ENCODE assay signal across 1 cellular context in the genomic region with DNA sequence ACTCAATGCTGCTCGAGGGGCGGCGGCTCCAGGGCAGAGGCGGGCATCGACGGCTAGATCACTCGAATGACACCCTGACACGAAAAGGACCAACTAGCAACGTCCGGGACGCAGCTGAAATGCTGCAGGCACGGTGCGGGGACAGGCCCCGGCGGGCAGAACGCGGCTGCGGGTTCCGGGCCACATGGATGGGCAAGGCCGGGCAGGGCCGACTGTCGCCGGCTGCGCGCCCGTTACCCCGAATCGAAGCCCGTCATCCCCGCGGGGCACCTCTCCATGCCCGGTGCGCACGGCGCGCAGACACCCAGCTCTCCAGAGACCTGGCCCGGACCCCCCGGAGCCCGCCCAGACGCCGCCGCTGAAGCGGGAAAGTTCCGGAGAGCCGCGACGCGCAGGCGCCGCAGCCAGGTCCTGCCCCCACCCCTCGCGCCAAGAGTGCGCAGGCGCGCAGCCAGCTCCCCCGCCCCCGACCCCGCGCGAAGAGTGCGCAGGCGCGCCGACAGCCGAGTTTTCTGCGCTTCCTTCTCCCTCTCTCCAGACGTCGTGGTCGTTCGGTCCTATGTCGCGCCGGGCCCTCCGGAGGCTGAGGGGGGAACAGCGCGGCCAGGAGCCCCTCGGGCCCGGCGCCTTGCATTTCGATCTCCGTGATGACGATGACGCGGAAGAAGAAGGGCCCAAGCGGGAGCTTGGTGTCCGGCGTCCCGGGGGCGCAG.
A peak's percentile ranks its signal among the peaks of the same experiment; 100 is the strongest.
TF ChIP-seq lines count a peak whose summit lies in the region.

A gene with protein sequence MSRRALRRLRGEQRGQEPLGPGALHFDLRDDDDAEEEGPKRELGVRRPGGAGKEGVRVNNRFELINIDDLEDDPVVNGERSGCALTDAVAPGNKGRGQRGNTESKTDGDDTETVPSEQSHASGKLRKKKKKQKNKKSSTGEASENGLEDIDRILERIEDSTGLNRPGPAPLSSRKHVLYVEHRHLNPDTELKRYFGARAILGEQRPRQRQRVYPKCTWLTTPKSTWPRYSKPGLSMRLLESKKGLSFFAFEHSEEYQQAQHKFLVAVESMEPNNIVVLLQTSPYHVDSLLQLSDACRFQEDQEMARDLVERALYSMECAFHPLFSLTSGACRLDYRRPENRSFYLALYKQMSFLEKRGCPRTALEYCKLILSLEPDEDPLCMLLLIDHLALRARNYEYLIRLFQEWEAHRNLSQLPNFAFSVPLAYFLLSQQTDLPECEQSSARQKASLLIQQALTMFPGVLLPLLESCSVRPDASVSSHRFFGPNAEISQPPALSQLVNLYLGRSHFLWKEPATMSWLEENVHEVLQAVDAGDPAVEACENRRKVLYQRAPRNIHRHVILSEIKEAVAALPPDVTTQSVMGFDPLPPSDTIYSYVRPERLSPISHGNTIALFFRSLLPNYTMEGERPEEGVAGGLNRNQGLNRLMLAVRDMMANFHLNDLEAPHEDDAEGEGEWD (plus strand): TSS at position 484 of the 713 bp plus-strand sequence. CDS start 76 bp downstream, at position 560.

TF ChIP-seq in HepG2, 621 proteins besides CTCF, POLR2A, EP300 and RAD21 (continued from another document and continues in another):
- TF ChIP-seq SOX5 (CRISPR knock-in tag; IDR thresholded peaks at IDR 0.05; ENCODE audit: borderline replicate concordance) (no peak), HNRNPLL (IDR thresholded peaks at IDR 0.05; ENCODE audit: low read depth, low read length, poor library complexity, severe bottlenecking) (peak; percentile 72), NFIB (CRISPR knock-in tag; IDR thresholded peaks at IDR 0.05; ENCODE audit: borderline replicate concordance) (no peak), EZH2 (conservative IDR thresholded peaks at IDR 0.05; ENCODE audit: low read depth, low read length) (no peak), MEIS2 (CRISPR knock-in tag; IDR thresholded peaks at IDR 0.05) (no peak; the same call in 1 of the 2 replicates), ZSCAN21 (CRISPR knock-in tag; IDR thresholded peaks at IDR 0.05; ENCODE audit: borderline replicate concordance) (peak; percentile 97), RBFOX2 (IDR thresholded peaks at IDR 0.05; ENCODE audit: low read depth, low read length) (peak; percentile 96), ZSCAN31 (CRISPR knock-in tag; IDR thresholded peaks at IDR 0.05; ENCODE audit: low read depth) (peak; percentile 90), RARA (CRISPR knock-in tag; IDR thresholded peaks at IDR 0.05) (peak; percentile 48), CEBPB (IDR thresholded peaks at IDR 0.05; ENCODE audit: borderline replicate concordance, low read depth, low read length) (no peak), CREM (IDR thresholded peaks at IDR 0.05) (no peak), CREM (CRISPR knock-in tag; IDR thresholded peaks at IDR 0.05) (no peak), ZMAT5 (CRISPR knock-in tag; IDR thresholded peaks at IDR 0.05; ENCODE audit: borderline replicate concordance, low read depth) (no peak), CBX1 (IDR thresholded peaks at IDR 0.05; ENCODE audit: low read depth) (no peak), NFYB (CRISPR knock-in tag; IDR thresholded peaks at IDR 0.05) (no peak), ZBTB49 (CRISPR knock-in tag; IDR thresholded peaks at IDR 0.05; ENCODE audit: borderline replicate concordance) (0 out of 2 replicates have a peak, but pooled peaks have one; percentile 34), PHF5A (CRISPR knock-in tag; IDR thresholded peaks at IDR 0.05; ENCODE audit: low read depth, unreplicated experiment) (no peak), ZNF724P (CRISPR knock-in tag; IDR thresholded peaks at IDR 0.05; ENCODE audit: borderline replicate concordance) (peak; percentile 95), ZNF773 (CRISPR knock-in tag; IDR thresholded peaks at IDR 0.05; ENCODE audit: borderline replicate concordance) (peak; percentile 98; the same call in 1 of the 2 replicates), LCORL (IDR thresholded peaks at IDR 0.05) (no peak), LCORL (CRISPR knock-in tag; IDR thresholded peaks at IDR 0.05) (peak; percentile 52), ZNF510 (CRISPR knock-in tag; IDR thresholded peaks at IDR 0.05; ENCODE audit: low read depth) (no peak; the same call in none of the 2 replicates), PBX3 (CRISPR knock-in tag; IDR thresholded peaks at IDR 0.05; ENCODE audit: borderline replicate concordance) (peak; percentile 88), STAT6 (CRISPR knock-in tag; IDR thresholded peaks at IDR 0.05; ENCODE audit: borderline replicate concordance) (no peak), REPIN1 (CRISPR knock-in tag; IDR thresholded peaks at IDR 0.05; ENCODE audit: borderline replicate concordance, low read depth) (peak; percentile 35; the same call in 1 of the 2 replicates), ZFP1 (CRISPR knock-in tag; IDR thresholded peaks at IDR 0.05) (no peak), ZNF337 (CRISPR knock-in tag; IDR thresholded peaks at IDR 0.05; ENCODE audit: borderline replicate concordance, low read depth) (peak; percentile 77; the same call in 1 of the 2 replicates), ZBTB44 (CRISPR knock-in tag; IDR thresholded peaks at IDR 0.05) (no peak), SIN3A (IDR thresholded peaks at IDR 0.05; ENCODE audit: borderline replicate concordance, low read depth, low read length) (no peak), REXO4 (CRISPR knock-in tag; IDR thresholded peaks at IDR 0.05; ENCODE audit: borderline replicate concordance) (peak; percentile 87; the same call in 1 of the 2 replicates), HES4 (CRISPR knock-in tag; IDR thresholded peaks at IDR 0.05; ENCODE audit: borderline replicate concordance) (peak; percentile 64)
- TF ChIP-seq, protein P1, sequence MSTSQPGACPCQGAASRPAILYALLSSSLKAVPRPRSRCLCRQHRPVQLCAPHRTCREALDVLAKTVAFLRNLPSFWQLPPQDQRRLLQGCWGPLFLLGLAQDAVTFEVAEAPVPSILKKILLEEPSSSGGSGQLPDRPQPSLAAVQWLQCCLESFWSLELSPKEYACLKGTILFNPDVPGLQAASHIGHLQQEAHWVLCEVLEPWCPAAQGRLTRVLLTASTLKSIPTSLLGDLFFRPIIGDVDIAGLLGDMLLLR (CRISPR knock-in tag; IDR thresholded peaks at IDR 0.05) = peak; percentile 87
- TF ChIP-seq, protein P2, sequence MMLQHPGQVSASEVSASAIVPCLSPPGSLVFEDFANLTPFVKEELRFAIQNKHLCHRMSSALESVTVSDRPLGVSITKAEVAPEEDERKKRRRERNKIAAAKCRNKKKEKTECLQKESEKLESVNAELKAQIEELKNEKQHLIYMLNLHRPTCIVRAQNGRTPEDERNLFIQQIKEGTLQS (CRISPR knock-in tag; IDR thresholded peaks at IDR 0.05) = peak; percentile 45
- TF ChIP-seq, protein P3, sequence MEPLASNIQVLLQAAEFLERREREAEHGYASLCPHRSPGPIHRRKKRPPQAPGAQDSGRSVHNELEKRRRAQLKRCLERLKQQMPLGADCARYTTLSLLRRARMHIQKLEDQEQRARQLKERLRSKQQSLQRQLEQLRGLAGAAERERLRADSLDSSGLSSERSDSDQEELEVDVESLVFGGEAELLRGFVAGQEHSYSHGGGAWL (CRISPR knock-in tag; IDR thresholded peaks at IDR 0.05) = peak; percentile 80
- TF ChIP-seq, protein P4, sequence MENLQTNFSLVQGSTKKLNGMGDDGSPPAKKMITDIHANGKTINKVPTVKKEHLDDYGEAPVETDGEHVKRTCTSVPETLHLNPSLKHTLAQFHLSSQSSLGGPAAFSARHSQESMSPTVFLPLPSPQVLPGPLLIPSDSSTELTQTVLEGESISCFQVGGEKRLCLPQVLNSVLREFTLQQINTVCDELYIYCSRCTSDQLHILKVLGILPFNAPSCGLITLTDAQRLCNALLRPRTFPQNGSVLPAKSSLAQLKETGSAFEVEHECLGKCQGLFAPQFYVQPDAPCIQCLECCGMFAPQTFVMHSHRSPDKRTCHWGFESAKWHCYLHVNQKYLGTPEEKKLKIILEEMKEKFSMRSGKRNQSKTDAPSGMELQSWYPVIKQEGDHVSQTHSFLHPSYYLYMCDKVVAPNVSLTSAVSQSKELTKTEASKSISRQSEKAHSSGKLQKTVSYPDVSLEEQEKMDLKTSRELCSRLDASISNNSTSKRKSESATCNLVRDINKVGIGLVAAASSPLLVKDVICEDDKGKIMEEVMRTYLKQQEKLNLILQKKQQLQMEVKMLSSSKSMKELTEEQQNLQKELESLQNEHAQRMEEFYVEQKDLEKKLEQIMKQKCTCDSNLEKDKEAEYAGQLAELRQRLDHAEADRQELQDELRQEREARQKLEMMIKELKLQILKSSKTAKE (CRISPR knock-in tag; IDR thresholded peaks at IDR 0.05; ENCODE audit: borderline replicate concordance) = no peak
- TF ChIP-seq, protein P5, sequence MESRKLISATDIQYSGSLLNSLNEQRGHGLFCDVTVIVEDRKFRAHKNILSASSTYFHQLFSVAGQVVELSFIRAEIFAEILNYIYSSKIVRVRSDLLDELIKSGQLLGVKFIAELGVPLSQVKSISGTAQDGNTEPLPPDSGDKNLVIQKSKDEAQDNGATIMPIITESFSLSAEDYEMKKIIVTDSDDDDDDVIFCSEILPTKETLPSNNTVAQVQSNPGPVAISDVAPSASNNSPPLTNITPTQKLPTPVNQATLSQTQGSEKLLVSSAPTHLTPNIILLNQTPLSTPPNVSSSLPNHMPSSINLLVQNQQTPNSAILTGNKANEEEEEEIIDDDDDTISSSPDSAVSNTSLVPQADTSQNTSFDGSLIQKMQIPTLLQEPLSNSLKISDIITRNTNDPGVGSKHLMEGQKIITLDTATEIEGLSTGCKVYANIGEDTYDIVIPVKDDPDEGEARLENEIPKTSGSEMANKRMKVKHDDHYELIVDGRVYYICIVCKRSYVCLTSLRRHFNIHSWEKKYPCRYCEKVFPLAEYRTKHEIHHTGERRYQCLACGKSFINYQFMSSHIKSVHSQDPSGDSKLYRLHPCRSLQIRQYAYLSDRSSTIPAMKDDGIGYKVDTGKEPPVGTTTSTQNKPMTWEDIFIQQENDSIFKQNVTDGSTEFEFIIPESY (CRISPR knock-in tag; IDR thresholded peaks at IDR 0.05) = peak; percentile 31
- TF ChIP-seq, protein P6, sequence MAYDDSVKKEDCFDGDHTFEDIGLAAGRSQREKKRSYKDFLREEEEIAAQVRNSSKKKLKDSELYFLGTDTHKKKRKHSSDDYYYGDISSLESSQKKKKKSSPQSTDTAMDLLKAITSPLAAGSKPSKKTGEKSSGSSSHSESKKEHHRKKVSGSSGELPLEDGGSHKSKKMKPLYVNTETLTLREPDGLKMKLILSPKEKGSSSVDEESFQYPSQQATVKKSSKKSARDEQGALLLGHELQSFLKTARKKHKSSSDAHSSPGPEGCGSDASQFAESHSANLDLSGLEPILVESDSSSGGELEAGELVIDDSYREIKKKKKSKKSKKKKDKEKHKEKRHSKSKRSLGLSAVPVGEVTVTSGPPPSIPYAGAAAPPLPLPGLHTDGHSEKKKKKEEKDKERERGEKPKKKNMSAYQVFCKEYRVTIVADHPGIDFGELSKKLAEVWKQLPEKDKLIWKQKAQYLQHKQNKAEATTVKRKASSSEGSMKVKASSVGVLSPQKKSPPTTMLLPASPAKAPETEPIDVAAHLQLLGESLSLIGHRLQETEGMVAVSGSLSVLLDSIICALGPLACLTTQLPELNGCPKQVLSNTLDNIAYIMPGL (CRISPR knock-in tag; IDR thresholded peaks at IDR 0.05; ENCODE audit: borderline replicate concordance in 1 of 2, low read depth in 1 of 2) = peak in 1 of 2 experiments; percentile 78; a peak in 2 of 4 replicates
